12 cellular contexts compared by ENCODE assay signal in genomic region chr2:85709385-85709784, GRCh38. TPM values are rescaled to one million over a fixed set of nuclear protein-coding genes. Genes with fewer than 3 reads are reported as not detected.
DNase-seq lines count a peak whose midpoint lies in the region; ATAC-seq and TF ChIP-seq lines count a peak whose summit lies in the region.
"Had no signal": no experiment of that assay in that cellular context is flagged by ENCODE, and none has a peak within 500 bp of the region (broad histone marks: within the 10 kb centered on the region; RNA-seq: fewer than 3 reads in every experiment).

No MANE protein-coding gene starts in this region.

- no peak overlapping the region; a peak in 1 of 4 replicates for H4K8ac ChIP-seq in IMR-90 (ENCODE audit: low read depth in 2 of 2, low read length in 2 of 2)

- DNase-seq in IMR-90 (no peak), OCI-M2 (lab: John Stamatoyannopoulos, UW; ENCODE audit: unreplicated experiment) (peak; percentile 34), fibroblast of mammary gland (ENCODE audit: low read depth) (peak; percentile 39), superior temporal gyrus (ENCODE audit: extremely low spot score) (peak; percentile 44), GOT3 (lab: John Stamatoyannopoulos, UW) (no peak), HFFc6 (no peak)
- DNase-seq: DMS53; effector memory CD8-positive, alpha-beta T cell; NCI-H526 treated with DMSO at 0.1 percent for 48 hours; T-helper 17 cell had no signal

- H3K79me1 ChIP-seq in IMR-90 (ENCODE audit: low read depth in 1 of 2, low read length in 2 of 2) = no peaks in the 10 kb centered on the region

- no peaks in the 10 kb centered on the region; the same call in 1 of the 2 replicates for H3K27me3 ChIP-seq in IMR-90 (ENCODE audit: control insufficient read depth, insufficient read depth, low read length)

- H3K14ac ChIP-seq in IMR-90 (replicated peaks; ENCODE audit: low read depth, low read length) = no peak overlapping the region

- no peak overlapping the region for H2AK5ac ChIP-seq in IMR-90 (ENCODE audit: low read depth, low read length)

- ATAC-seq in IMR-90 (ENCODE audit: low read depth) (no peak), GM21515 (IDR thresholded peaks at IDR 0.05; ENCODE audit: unreplicated experiment) (no peak)
- ATAC-seq: effector memory CD8-positive, alpha-beta T cell; T-helper 17 cell had no signal

- CTCF ChIA-PET in IMR-90 (lab: Yijun Ruan, JAX) = interaction anchor here (0.6 to 2.8 kb wide), 4 partner anchors 28 to 118 kb away, joined by 3 to 18 read pairs (median 6); no protein-coding TSS in a partner anchor

- no peak overlapping the region for H2AFZ ChIP-seq in IMR-90 (replicated peaks; ENCODE audit: low read length, poor library complexity)

- no peaks in the 10 kb centered on the region for H3K9me3 ChIP-seq in IMR-90 (ENCODE audit: control insufficient read depth, insufficient read depth, low read length)

- 73% methylated on average over 3 of the region's 4 CpGs; no CpG with 5 or more reads in 1 of the 2 experiments for WGBS in IMR-90 (ENCODE audit: extremely low coverage in 2 of 2, insufficient read length in 1 of 2), 2 experiments

- H3K4me3 ChIP-seq in IMR-90 (ENCODE audit: insufficient read depth, low read depth, low read length) = no peak overlapping the region
- H3K4me3 ChIP-seq in fibroblast of mammary gland (ENCODE audit: control insufficient read depth, low read depth, low read length) = no peak overlapping the region

- no peak overlapping the region for H3K4ac ChIP-seq in IMR-90 (ENCODE audit: low read depth, low read length)

- no peak overlapping the region for H3K27ac Mint-ChIP-seq in HFFc6
- H3K27ac Mint-ChIP-seq: activated naive CD8-positive, alpha-beta T cell; effector memory CD8-positive, alpha-beta T cell; T-helper 17 cell had no signal

- no peak overlapping the region for H3K56ac ChIP-seq in IMR-90 (ENCODE audit: extremely low read depth, insufficient read depth, low read length)

- H3K4me2 ChIP-seq in IMR-90 (ENCODE audit: low read depth, low read length) = no peak overlapping the region

- H3K9ac ChIP-seq in IMR-90 (ENCODE audit: low read depth, low read length) = no peak overlapping the region

- BruUV-seq in IMR-90 (replicated peaks; lab: Mats Ljungman, UMichigan) = no TSS peak

- POLR2A ChIA-PET in IMR-90 (lab: Charles Lee; ENCODE audit: unreplicated experiment) = no interaction called here

- no peak overlapping the region for H3K27ac ChIP-seq in IMR-90 (ENCODE audit: insufficient read depth, low read length)

- H3K27me3 Mint-ChIP-seq in HFFc6 (ENCODE audit: insufficient read depth) = peaks cover 7% of the 10 kb centered on the region

- dilution Hi-C loops in IMR-90 (cut with HindIII; ENCODE audit: low sequenced_read_pairs, unreplicated experiment) = no loop called here

- H2BK5ac ChIP-seq in IMR-90 (ENCODE audit: low read depth, low read length, poor library complexity, severe bottlenecking) = no peak overlapping the region

- H4K5ac ChIP-seq in IMR-90 (ENCODE audit: low read depth, low read length) = no peak overlapping the region

- no peak overlapping the region; the same call in 2 of the 3 replicates for H2BK15ac ChIP-seq in IMR-90 (ENCODE audit: low read depth, low read length)

- intact Hi-C loops in IMR-90 (cut with micrococcal nuclease) = loop anchor here (5.0 kb wide), 1 partner anchor 287 kb away; no protein-coding TSS in a partner anchor

- TF ChIP-seq CTCF in IMR-90 (conservative IDR thresholded peaks at IDR 0.05; ENCODE audit: low read depth, low read length) (no peak), fibroblast of mammary gland (conservative IDR thresholded peaks at IDR 0.05; ENCODE audit: control insufficient read depth, insufficient read depth, low read depth, low read length) (no peak), HFFc6 (IDR thresholded peaks at IDR 0.05) (no peak)

- no peaks in the 10 kb centered on the region for H4K20me1 ChIP-seq in IMR-90 (ENCODE audit: insufficient read depth, low read length)

- H3K9me3 Mint-ChIP-seq in HFFc6 = no peaks in the 10 kb centered on the region
- H3K9me3 Mint-ChIP-seq: effector memory CD8-positive, alpha-beta T cell had no signal

- H3K36me3 ChIP-seq in IMR-90 (ENCODE audit: control insufficient read depth, insufficient read depth, low read length) = no peaks in the 10 kb centered on the region

- TF ChIP-seq RAD21 in IMR-90 (IDR thresholded peaks at IDR 0.05; ENCODE audit: low read length) = no peak

- H3K4me1 ChIP-seq in IMR-90 (ENCODE audit: control insufficient read depth, insufficient read depth, low read length) = peaks cover 16% of the 10 kb centered on the region

- no peak overlapping the region for H3K18ac ChIP-seq in IMR-90 (ENCODE audit: low read depth, low read length)

- H3K9me1 ChIP-seq in IMR-90 (ENCODE audit: insufficient read depth, low read length) = no peaks in the 10 kb centered on the region

- H2BK120ac ChIP-seq in IMR-90 (ENCODE audit: low read depth, low read length) = no peak overlapping the region

- in situ Hi-C loops in IMR-90 (cut with MboI; ENCODE audit: low sequenced_read_pairs) = loop anchor here (5.0 kb wide), 1 partner anchor 62 kb away; no protein-coding TSS in a partner anchor

- no peak overlapping the region for H2AK9ac ChIP-seq in IMR-90 (replicated peaks; ENCODE audit: low read depth, low read length, poor library complexity)

- no peaks in the 10 kb centered on the region for H3K36me3 Mint-ChIP-seq in HFFc6 (ENCODE audit: low read depth)
- H3K36me3 Mint-ChIP-seq: activated naive CD8-positive, alpha-beta T cell had no signal

- 0 out of 2 replicates have a peak overlapping the region, but pooled peaks have one; percentile 12 for H2BK20ac ChIP-seq in IMR-90 (ENCODE audit: low read depth, low read length)

- no peak for TF ChIP-seq POLR2A in IMR-90 (IDR thresholded peaks at IDR 0.05; ENCODE audit: low read depth, low read length)

- H3K4me1 Mint-ChIP-seq in HFFc6 (ENCODE audit: low read depth) = peaks cover 33% of the 10 kb centered on the region

- H3K4me3 Mint-ChIP-seq in HFFc6 = no peak overlapping the region
- H3K4me3 Mint-ChIP-seq: activated naive CD8-positive, alpha-beta T cell; effector memory CD8-positive, alpha-beta T cell; T-helper 17 cell had no signal

- H4K91ac ChIP-seq in IMR-90 (ENCODE audit: insufficient read depth, low read depth, low read length) = no peak overlapping the region

- H3K23ac ChIP-seq in IMR-90 (ENCODE audit: low read depth, low read length) = no peak overlapping the region

TF ChIP-seq in IMR-90, 13 proteins besides CTCF, POLR2A, EP300 and RAD21:
- no peak for TF ChIP-seq MAFK (IDR thresholded peaks at IDR 0.05; ENCODE audit: low read depth, low read length)
- peak; percentile 71 for TF ChIP-seq CEBPB (IDR thresholded peaks at IDR 0.05; ENCODE audit: low read depth, low read length)

RNA-seq across cellular contexts. Expression of gene GNLY, which starts 15.2 kb away (rescaled TPM):
- total RNA-seq in IMR-90 (2012; rRNA removed) = not detected in 2 replicates
- polyA plus RNA-seq in IMR-90 (2012; rRNA removed) = not detected in 2 replicates
- polyA plus RNA-seq in IMR-90 (2012; cell fraction: cytosol; rRNA removed) = not detected in 2 replicates
- 0.13 and 0.24 TPM in 2 replicates for polyA plus RNA-seq in IMR-90 (2012; cell fraction: nucleus; rRNA removed; ENCODE audit: low replicate concordance)
- total RNA-seq in HFFc6 (2021; fragmentation: NEBNext Ultra II Directional; extraction: Animal tissue kit (Norgen Biotek cat#: 25700)) = not detected

RNA-seq across cellular contexts. Expression of gene SFTPB, which starts 41.4 kb away (rescaled TPM):
- not detected in 2 replicates for total RNA-seq in IMR-90 (2012; rRNA removed)
- polyA plus RNA-seq in IMR-90 (2012; rRNA removed) = not detected in 2 replicates
- 0.07 TPM in 1 of 2 replicates, not detected in the other for polyA plus RNA-seq in IMR-90 (2012; cell fraction: cytosol; rRNA removed)
- polyA plus RNA-seq in IMR-90 (2012; cell fraction: nucleus; rRNA removed; ENCODE audit: low replicate concordance) = not detected in 2 replicates
- total RNA-seq in HFFc6 (2021; fragmentation: NEBNext Ultra II Directional; extraction: Animal tissue kit (Norgen Biotek cat#: 25700)) = not detected
- total RNA-seq: T-helper 17 cell had no signal

RNA-seq across cellular contexts. Expression of gene ATOH8, which starts 44.4 kb away (rescaled TPM):
- 7.8 and 7.9 TPM in 2 replicates for total RNA-seq in IMR-90 (2012; rRNA removed)
- polyA plus RNA-seq in IMR-90 (2012; rRNA removed) = 9.0 and 11.2 TPM in 2 replicates
- polyA plus RNA-seq in IMR-90 (2012; cell fraction: cytosol; rRNA removed) = 6.2 and 7.6 TPM in 2 replicates
- 5.0 and 13.0 TPM in 2 replicates for polyA plus RNA-seq in IMR-90 (2012; cell fraction: nucleus; rRNA removed; ENCODE audit: low replicate concordance)
- total RNA-seq in HFFc6 (2021; fragmentation: NEBNext Ultra II Directional; extraction: Animal tissue kit (Norgen Biotek cat#: 25700)) = 10 to 100 TPM; 34.4 to 53.0 (median 45.5) TPM
- total RNA-seq: T-helper 17 cell had no signal

Comparison
In these comparisons a context has a peak if more than half of its experiments do, and no peak if none do; other contexts are left out.
1. DNase-seq: peak in OCI-M2 (single experiment), fibroblast of mammary gland (single experiment) and superior temporal gyrus (single experiment); none in IMR-90 (single experiment), GOT3 (single experiment) and HFFc6 (single experiment).